Comparison of ENCODE assay signal across 19 cellular contexts in genomic region chr4:183155450-183156184, GRCh38. TPM values are rescaled to one million over a fixed set of nuclear protein-coding genes. Genes with fewer than 3 reads are reported as not detected.
DNase-seq lines count a peak whose midpoint lies in the region; ATAC-seq, FAIRE-seq and TF ChIP-seq lines count a peak whose summit lies in the region.
"Had no signal": no experiment of that assay in that cellular context is flagged by ENCODE, and none has a peak within 500 bp of the region (broad histone marks: within the 10 kb centered on the region; RNA-seq: fewer than 3 reads in every experiment).

No MANE protein-coding gene starts in this region.

- H3K9me2 ChIP-seq in Karpas-422 (replicated peaks; ENCODE audit: insufficient read depth, low read length) = no peaks in the 10 kb centered on the region

- no peaks in the 10 kb centered on the region for H3K36me3 ChIP-seq in HUES48 (ENCODE audit: control insufficient read depth, insufficient read depth, low read length)
- peaks cover 25% of the 10 kb centered on the region for H3K36me3 ChIP-seq in endodermal cell (ENCODE audit: control insufficient read depth, insufficient read depth, low read length)
- no peaks in the 10 kb centered on the region for H3K36me3 ChIP-seq in neural progenitor cell
- no peaks in the 10 kb centered on the region for H3K36me3 ChIP-seq in Karpas-422 (ENCODE audit: insufficient read depth, low read length)

- H3K4me1 Mint-ChIP-seq in endodermal cell = peaks cover 31% of the 10 kb centered on the region
- peaks cover 14% of the 10 kb centered on the region for H3K4me1 Mint-ChIP-seq in neural progenitor cell
- H3K4me1 Mint-ChIP-seq in natural killer cell treated with Interleukin-12 subunit alpha and Interleukin-12 subunit beta and Interleukin-15 and Interleukin-18, amount 100 ng/mL, for 72 hours (ENCODE audit: low read depth in 2 of 2) = peaks cover 0 to 9% of the 10 kb centered on the region in 2 donors

- H3K27me3 ChIP-seq in HUES48 (ENCODE audit: control insufficient read depth, insufficient read depth, low read length) (no peaks in the 10 kb centered on the region), endodermal cell (ENCODE audit: control insufficient read depth, insufficient read depth, low read length, poor library complexity, severe bottlenecking) (no peaks in the 10 kb centered on the region), neural progenitor cell (no peaks in the 10 kb centered on the region), Karpas-422 (ENCODE audit: low read length) (no peaks in the 10 kb centered on the region)

- H2AFZ ChIP-seq in neural progenitor cell (replicated peaks) (no peak overlapping the region), Karpas-422 (ENCODE audit: low read length) (no peak overlapping the region)

- peaks cover 12% of the 10 kb centered on the region for H3F3A ChIP-seq in neural progenitor cell (ENCODE audit: low read depth)

- no peaks in the 10 kb centered on the region for H3K9me3 ChIP-seq in HUES48 (ENCODE audit: control insufficient read depth, insufficient read depth, low read length)
- no peaks in the 10 kb centered on the region for H3K9me3 ChIP-seq in endodermal cell (ENCODE audit: control insufficient read depth, low read length)
- no peaks in the 10 kb centered on the region for H3K9me3 ChIP-seq in neural progenitor cell (ENCODE audit: low read depth)
- H3K9me3 ChIP-seq in Karpas-422 (ENCODE audit: low read length) = no peaks in the 10 kb centered on the region

- H3K27ac ChIP-seq in HUES48 (ENCODE audit: low read depth, low read length) (peak overlapping the region; percentile 40), endodermal cell (ENCODE audit: low read depth, low read length) (no peak overlapping the region), neural progenitor cell (peak overlapping the region; percentile 53), Karpas-422 (ENCODE audit: low read length) (no peak overlapping the region)
- H3K27ac ChIP-seq: HL-60 had no signal

- ATAC-seq in left lobe of liver (peak; percentile 8), left colon (no peak)
- ATAC-seq in natural killer cell treated with Interleukin-12 subunit alpha and Interleukin-12 subunit beta and Interleukin-15 and Interleukin-18, amount 100 ng/mL, for 72 hours = no peak
- ATAC-seq: SK-N-SH treated with all-trans-retinoic acid at 6 μM for 48 hours had no signal

- H3K9ac ChIP-seq in HUES48 (ENCODE audit: low read depth, low read length) (no peak overlapping the region), endodermal cell (ENCODE audit: extremely low read depth, low read length, poor library complexity, severe bottlenecking) (no peak overlapping the region), neural progenitor cell (no peak overlapping the region), Karpas-422 (ENCODE audit: low read length) (no peak overlapping the region)

- H3K27me3 Mint-ChIP-seq in endodermal cell (ENCODE audit: insufficient read depth) = no peaks in the 10 kb centered on the region
- peaks cover 2% of the 10 kb centered on the region for H3K27me3 Mint-ChIP-seq in neural progenitor cell (ENCODE audit: insufficient read depth, low read depth)
- H3K27me3 Mint-ChIP-seq in natural killer cell treated with Interleukin-12 subunit alpha and Interleukin-12 subunit beta and Interleukin-15 and Interleukin-18, amount 100 ng/mL, for 72 hours = peaks cover 5 to 7% of the 10 kb centered on the region in 2 donors

- no peak overlapping the region for H3K4me3 Mint-ChIP-seq in endodermal cell
- H3K4me3 Mint-ChIP-seq in neural progenitor cell = no peak overlapping the region
- no peak overlapping the region for H3K4me3 Mint-ChIP-seq in natural killer cell treated with Interleukin-12 subunit alpha and Interleukin-12 subunit beta and Interleukin-15 and Interleukin-18, amount 100 ng/mL, for 72 hours

- H3K4me1 ChIP-seq in HUES48 (ENCODE audit: control insufficient read depth, insufficient read depth, low read length) = peaks cover 25% of the 10 kb centered on the region
- H3K4me1 ChIP-seq in endodermal cell (ENCODE audit: control insufficient read depth, insufficient read depth, low read length) = peaks cover 13% of the 10 kb centered on the region
- H3K4me1 ChIP-seq in neural progenitor cell = peaks cover 11% of the 10 kb centered on the region
- H3K4me1 ChIP-seq in Karpas-422 (ENCODE audit: low read length) = no peaks in the 10 kb centered on the region

- H3K4me2 ChIP-seq in neural progenitor cell (peak overlapping the region; percentile 42), Karpas-422 (ENCODE audit: low read depth, low read length, poor library complexity, severe bottlenecking) (no peak overlapping the region)

- peak overlapping the region; percentile 63 for H3K27ac Mint-ChIP-seq in endodermal cell
- H3K27ac Mint-ChIP-seq in neural progenitor cell = no peak overlapping the region
- no peak overlapping the region for H3K27ac Mint-ChIP-seq in natural killer cell treated with Interleukin-12 subunit alpha and Interleukin-12 subunit beta and Interleukin-15 and Interleukin-18, amount 100 ng/mL, for 72 hours

- DNase-seq in endodermal cell (no peak), left lobe of liver (ENCODE audit: low spot score) (no peak), neural progenitor cell (ENCODE audit: low spot score) (no peak), left colon (no peak), Karpas-422 (no peak), D721Med (ENCODE audit: insufficient read length, low spot score) (no peak)
- DNase-seq in natural killer cell treated with Interleukin-12 subunit alpha and Interleukin-12 subunit beta and Interleukin-15 and Interleukin-18, amount 100 ng/mL, for 72 hours (ENCODE audit: low spot score) = no peak
- DNase-seq: COR-L47, MV-4-11, NCI-H1436, NCI-H2081, NCI-H510A treated with DMSO at 0.1 percent for 48 hours, SHP77 treated with DMSO at 0.1 percent for 48 hours had no signal

- peaks cover 21% of the 10 kb centered on the region for H4K20me1 ChIP-seq in neural progenitor cell (ENCODE audit: low read depth)
- no peaks in the 10 kb centered on the region for H4K20me1 ChIP-seq in Karpas-422 (ENCODE audit: insufficient read depth, low read depth, low read length)

- TF ChIP-seq CTCF in endodermal cell (conservative IDR thresholded peaks at IDR 0.05) (no peak), neural progenitor cell (IDR thresholded peaks at IDR 0.05) (no peak), D721Med (IDR thresholded peaks at IDR 0.05; ENCODE audit: insufficient read depth, missing control alignments) (no peak)

- WGBS in endodermal cell (ENCODE audit: insufficient coverage in 1 of 2, insufficient read length in 1 of 2), 2 experiments = 87 to 96% methylated on average over 8 to 11 of the region's 11 CpGs

- peaks cover 93% of the 10 kb centered on the region for H3K79me2 ChIP-seq in neural progenitor cell (ENCODE audit: low read depth)
- no peaks in the 10 kb centered on the region for H3K79me2 ChIP-seq in Karpas-422 (ENCODE audit: low read length)

- intact Hi-C loops in left colon (cut with DNase I, micrococcal nuclease) = no loop called here

- H3K36me3 Mint-ChIP-seq in endodermal cell (ENCODE audit: low read depth) = peaks cover 11% of the 10 kb centered on the region
- no peaks in the 10 kb centered on the region for H3K36me3 Mint-ChIP-seq in neural progenitor cell
- no peaks in the 10 kb centered on the region for H3K36me3 Mint-ChIP-seq in natural killer cell treated with Interleukin-12 subunit alpha and Interleukin-12 subunit beta and Interleukin-15 and Interleukin-18, amount 100 ng/mL, for 72 hours

- H3K9me3 Mint-ChIP-seq in endodermal cell = no peaks in the 10 kb centered on the region
- no peaks in the 10 kb centered on the region for H3K9me3 Mint-ChIP-seq in neural progenitor cell
- no peaks in the 10 kb centered on the region for H3K9me3 Mint-ChIP-seq in natural killer cell treated with Interleukin-12 subunit alpha and Interleukin-12 subunit beta and Interleukin-15 and Interleukin-18, amount 100 ng/mL, for 72 hours

- FAIRE-seq in D721Med (lab: Jason Lieb, UNC) = no peak
- FAIRE-seq: GM19239, HTR-8/SVneo, RCC 7860 had no signal

- no peak overlapping the region for H3K4me3 ChIP-seq in HUES48 (ENCODE audit: low read depth, low read length)
- no peak overlapping the region for H3K4me3 ChIP-seq in endodermal cell (ENCODE audit: low read length)
- no peak overlapping the region for H3K4me3 ChIP-seq in neural progenitor cell
- no peak overlapping the region for H3K4me3 ChIP-seq in Karpas-422 (ENCODE audit: low read length)

RNA-seq across cellular contexts. Expression of gene WWC2, which starts 56.6 kb away (rescaled TPM):
- total RNA-seq in endodermal cell (100 to 1,000 TPM in 1 of 2 donors, 10 to 100 TPM in 1; 98.2 to 108 TPM), left lobe of liver (43.2 TPM), neural progenitor cell (ENCODE audit: low replicate concordance) (31.7 and 39.6 TPM in 2 replicates), left colon (1 to 10 TPM; 5.3 to 6.3 TPM)
- polyA plus RNA-seq in endodermal cell (2013, experiment 1 of 2) = 32.3 TPM
- 32.7 TPM for polyA plus RNA-seq in endodermal cell (2013, experiment 2 of 2)
- total RNA-seq in Karpas-422 (2014; rRNA removed; shearing (Covaris generic); ENCODE audit: low replicate concordance) = not detected in 2 replicates
- 10 to 100 TPM in 1 of 2 donors, 1 to 10 TPM in 1; 5.1 to 10.0 TPM for total RNA-seq in natural killer cell treated with Interleukin-12 subunit alpha and Interleukin-12 subunit beta and Interleukin-15 and Interleukin-18, amount 100 ng/mL, for 72 hours

Comparison
In these comparisons a context has a peak if more than half of its experiments do, and no peak if none do; other contexts are left out.
1. H3K27ac ChIP-seq: peak in HUES48 (single experiment) and neural progenitor cell (single experiment); none in endodermal cell (single experiment) and Karpas-422 (single experiment).